8 cellular contexts compared by ENCODE assay signal in genomic region chr1:58786184-58786926, GRCh38. TPM values are rescaled to one million over a fixed set of nuclear protein-coding genes. Genes with fewer than 3 reads are reported as not detected.
A peak's percentile ranks its signal among the peaks of the same experiment; 100 is the strongest.
DNase-seq lines count a peak whose midpoint lies in the region; ATAC-seq and TF ChIP-seq lines count a peak whose summit lies in the region.

No MANE protein-coding gene starts in this region.

- peaks cover 10 to 27% of the 10 kb centered on the region in 2 experiments; a peak in 3 of 4 replicates for H3K4me1 ChIP-seq in HCT116 (ENCODE audit: control insufficient read depth in 1 of 2, insufficient read depth in 2 of 2, low read length in 2 of 2)
- H3K4me1 ChIP-seq in adrenal gland (replicated peaks in 1 of 2) = peaks cover 6 to 18% of the 10 kb centered on the region in 2 donors
- H3K4me1 ChIP-seq in stomach = peaks cover 7 to 23% (median 16%) of the 10 kb centered on the region in 4 donors

- no peaks in the 10 kb centered on the region for H3K36me3 ChIP-seq in HCT116 (ENCODE audit: control insufficient read depth in 1 of 2, insufficient read depth in 2 of 2, low read length in 2 of 2)
- H3K36me3 ChIP-seq in adrenal gland (replicated peaks in 1 of 2) = peaks cover 0 to 7% of the 10 kb centered on the region in 2 donors
- H3K36me3 ChIP-seq in stomach = peaks cover 0 to 22% (median 9%) of the 10 kb centered on the region in 4 donors

- no peak for TF ChIP-seq EP300 in stomach (IDR thresholded peaks at IDR 0.05)

- no peak overlapping the region for H2AFZ ChIP-seq in HCT116 (ENCODE audit: low read depth, low read length, poor library complexity, severe bottlenecking)

- H3K4me2 ChIP-seq in HCT116 (ENCODE audit: low read length) = peak overlapping the region; percentile 85; the same call in 1 of the 2 replicates

- H3K9ac ChIP-seq in HCT116 (ENCODE audit: low read length) = no peak overlapping the region

- TF ChIP-seq CTCF in HCT116 (IDR thresholded peaks at IDR 0.05 in 2 of 3, conservative IDR thresholded peaks at IDR 0.05 in 1 of 3; ENCODE audit: borderline replicate concordance in 1 of 3, insufficient read depth in 1 of 3, low read depth in 2 of 3, low read length in 2 of 3) (no peak), adrenal gland (IDR thresholded peaks at IDR 0.05) (no peak), stomach (IDR thresholded peaks at IDR 0.05) (no peak)

- H3K79me2 ChIP-seq in HCT116 (ENCODE audit: insufficient read depth, low read length) = peaks cover 15% of the 10 kb centered on the region

- no TSS peak for BruUV-seq in HCT116 (replicated peaks; lab: Mats Ljungman, UMichigan)

- DNase-seq in HCT116 (ENCODE audit: low read depth, low spot score) = no peak
- no peak for DNase-seq in adrenal gland
- peak; percentile 53 for DNase-seq in inferior parietal cortex (ENCODE audit: extremely low spot score)
- no peak for DNase-seq in stomach
- DNase-seq in occipital lobe (lab: John Stamatoyannopoulos, UW) = no peak
- DNase-seq in NCI-H510A treated with DMSO at 0.1 percent for 48 hours (lab: John Stamatoyannopoulos, UW) = no peak
- DNase-seq in MV-4-11 (lab: John Stamatoyannopoulos, UW) = no peak

- WGBS in adrenal gland, 4 donors = 73 to 82% (median 76%) methylated on average over 6 of the region's 6 CpGs
- 71 to 81% (median 76%) methylated on average over 6 of the region's 6 CpGs for WGBS in stomach, 5 donors

- ATAC-seq in HCT116 (no peak), HG03159 (IDR thresholded peaks at IDR 0.05; ENCODE audit: unreplicated experiment) (no peak)

- TF ChIP-seq POLR2A in HCT116 (IDR thresholded peaks at IDR 0.05; ENCODE audit: borderline replicate concordance, extremely low read depth, insufficient read depth, insufficient read length) (no peak), adrenal gland (IDR thresholded peaks at IDR 0.05) (no peak), stomach (IDR thresholded peaks at IDR 0.05) (no peak)

- CTCF ChIA-PET in HCT116 (lab: Charles Lee) = no interaction called here

- H3K9me2 ChIP-seq in HCT116 (ENCODE audit: insufficient read depth) = no peaks in the 10 kb centered on the region

- intact Hi-C loops in HCT116 (cut with micrococcal nuclease) (loop anchor here (5.0 to 10.0 kb wide), 2 partner anchors 648 to 971 kb away; no protein-coding TSS in a partner anchor), adrenal gland (cut with DNase I) (loop anchor here in 1 of 2 donors (10.0 kb wide), 1 partner anchor 368 kb away; no protein-coding TSS in a partner anchor), stomach (cut with DNase I; ENCODE audit: low total_unique reads) (no loop called here)

- no peak for TF ChIP-seq RAD21 in HCT116 (IDR thresholded peaks at IDR 0.05; ENCODE audit: low read depth)

- no peaks in the 10 kb centered on the region for H3K27me3 ChIP-seq in HCT116 (ENCODE audit: insufficient read depth, low read length)
- H3K27me3 ChIP-seq in adrenal gland = no peaks in the 10 kb centered on the region
- no peaks in the 10 kb centered on the region for H3K27me3 ChIP-seq in stomach

- H3K27ac ChIP-seq in HCT116 (ENCODE audit: low read depth, low read length) (no peak overlapping the region), adrenal gland (peak overlapping the region in 3 of 5 donors; percentile 99 to 100 (median 99)), stomach (peak overlapping the region; percentile 34 to 100 (median 98))

- POLR2A ChIA-PET in HCT116 (lab: Charles Lee) = interaction anchor here (1.2 kb wide), 1 partner anchor 96 kb away, joined by 3 read pairs; no protein-coding TSS in a partner anchor

- H3K9me3 ChIP-seq in HCT116 (ENCODE audit: control insufficient read depth in 1 of 2, insufficient read depth in 1 of 2, low read depth in 1 of 2, low read length in 2 of 2) = no peaks in the 10 kb centered on the region
- no peaks in the 10 kb centered on the region for H3K9me3 ChIP-seq in adrenal gland (replicated peaks in 1 of 3)
- peaks cover 0 to 5% (median 0%) of the 10 kb centered on the region in 4 donors for H3K9me3 ChIP-seq in stomach

- H3K4me3 ChIP-seq in HCT116 (replicated peaks in 1 of 2; ENCODE audit: low read depth in 1 of 2, low read length in 2 of 2) (peak overlapping the region in 1 of 2 experiments; percentile 79; a peak in 1 of 4 replicates), adrenal gland (no peak overlapping the region), stomach (no peak overlapping the region)

- H4K20me1 ChIP-seq in HCT116 (ENCODE audit: insufficient read depth) = no peaks in the 10 kb centered on the region

- RAD21 ChIA-PET in HCT116 (lab: Charles Lee; ENCODE audit: low non-redundant PET in 1 of 2, low total read pairs in 2 of 2, uncharacterized antibody in 2 of 2, unreplicated experiment in 2 of 2) = no interaction called here

TF ChIP-seq in HCT116, 20 proteins besides CTCF, POLR2A, EP300 and RAD21:
- TF ChIP-seq SRF (IDR thresholded peaks at IDR 0.05; ENCODE audit: low read depth) (no peak), CBX3 (IDR thresholded peaks at IDR 0.05; ENCODE audit: low read depth) (no peak), FOSL1 (IDR thresholded peaks at IDR 0.05; ENCODE audit: low read depth) (no peak), EGR1 (IDR thresholded peaks at IDR 0.05; ENCODE audit: low read depth) (no peak), ZFX (IDR thresholded peaks at IDR 0.05) (no peak), REST (IDR thresholded peaks at IDR 0.05; ENCODE audit: low read depth) (no peak)
TF ChIP-seq in HCT116: peak in this region for 0.

RNA-seq across cellular contexts. Expression of gene JUN, which starts 2.5 kb away (rescaled TPM):
- total RNA-seq in HCT116 (2021; ENCODE audit: unreplicated experiment) = 18.7 TPM
- 42.4 and 58.4 TPM in 2 replicates for polyA plus RNA-seq in HCT116 (2012)
- 100 to 1,000 TPM in 1 of 8 donors, 10 to 100 TPM in 7; 37.8 to 250 (median 74.2) TPM for total RNA-seq in adrenal gland
- polyA plus RNA-seq in adrenal gland = 10 to 100 TPM; 35.9 to 54.9 (median 43.1) TPM
- 100 to 1,000 TPM; 169 to 382 (median 244) TPM for total RNA-seq in stomach
- 100 to 1,000 TPM in 1 of 3 donors, 10 to 100 TPM in 2; 64.9 to 124 (median 78.1) TPM for polyA plus RNA-seq in stomach
- 76.1 TPM for total RNA-seq in occipital lobe
